Comparison of ENCODE assay signal across 21 cellular contexts in genomic region chr9:114549677-114550330, GRCh38. TPM values are rescaled to one million over a fixed set of nuclear protein-coding genes. Genes with fewer than 3 reads are reported as not detected.
DNase-seq lines count a peak whose midpoint lies in the region; ATAC-seq and TF ChIP-seq lines count a peak whose summit lies in the region.
"Had no signal": no experiment of that assay in that cellular context is flagged by ENCODE, and none has a peak within 500 bp of the region (broad histone marks: within the 10 kb centered on the region; RNA-seq: fewer than 3 reads in every experiment).

No MANE protein-coding gene starts in this region.

- DNase-seq in AG20443 (ENCODE audit: low spot score) (peak; percentile 59), M059J (ENCODE audit: low read depth) (peak; percentile 62), activated B cell treated with CpG ODN at 0.5 μM for 24 hours (no peak), BE2C (no peak), NCI-H510A (lab: John Stamatoyannopoulos, UW) (no peak)
- DNase-seq in naive thymus-derived CD4-positive, alpha-beta T cell = no peak
- DNase-seq in activated CD4-positive, alpha-beta T cell treated with anti-CD3 and anti-CD28 coated beads for 48 hours = no peak
- DNase-seq: activated CD4-positive, alpha-beta T cell treated with anti-CD3 and anti-CD28 coated beads, Interleukin-2, amount 50 U/mL, for 4 hours; activated effector memory CD4-positive, alpha-beta T cell treated with anti-CD3 and anti-CD28 coated beads, Interleukin-2, amount 50 U/mL, for 16 hours; CD4-positive, alpha-beta memory T cell; dermis blood vessel endothelial cell; DMS153; H9; Kasumi-1; lower lobe of right lung; NCI-H1105 treated with DMSO at 0.1 percent for 48 hours; NCI-H526 treated with DMSO at 0.1 percent for 48 hours; OCI-M1; SHP77; T-cell had no signal

- no peak overlapping the region for H3K27ac ChIP-seq in naive thymus-derived CD4-positive, alpha-beta T cell (ENCODE audit: low read depth, low read length)
- H3K27ac ChIP-seq: lower lobe of right lung had no signal

- H3K4me3 ChIP-seq in naive thymus-derived CD4-positive, alpha-beta T cell (ENCODE audit: low read length) = no peak overlapping the region
- H3K4me3 ChIP-seq in BE2C (ENCODE audit: low read depth, low read length) = no peak overlapping the region
- H3K4me3 ChIP-seq: lower lobe of right lung had no signal

- no peaks in the 10 kb centered on the region for H3K9me3 Mint-ChIP-seq in activated B cell treated with CpG ODN at 0.5 μM for 24 hours
- H3K9me3 Mint-ChIP-seq in naive thymus-derived CD4-positive, alpha-beta T cell = peaks cover 0 to 5% (median 0%) of the 10 kb centered on the region in 11 donors
- H3K9me3 Mint-ChIP-seq: H9, T-cell had no signal

- TF ChIP-seq CTCF in activated B cell treated with CpG ODN at 0.5 μM for 24 hours (IDR thresholded peaks at IDR 0.05) = no peak
- no peak for TF ChIP-seq CTCF in BE2C (IDR thresholded peaks at IDR 0.05; ENCODE audit: low read depth, low read length)

- ATAC-seq in activated B cell treated with CpG ODN at 0.5 μM for 24 hours (ENCODE audit: low read depth) (peak; percentile 28), GM18519 (IDR thresholded peaks at IDR 0.05; ENCODE audit: low FRiP score, unreplicated experiment) (no peak)
- peak; percentile 31 for ATAC-seq in naive thymus-derived CD4-positive, alpha-beta T cell
- ATAC-seq: lower lobe of right lung, T-cell had no signal

- peaks cover 0 to 5% of the 10 kb centered on the region in 2 donors for H3K27me3 ChIP-seq in naive thymus-derived CD4-positive, alpha-beta T cell (ENCODE audit: control insufficient read depth in 2 of 2, insufficient read depth in 2 of 2, low read length in 2 of 2)
- peaks cover 22% of the 10 kb centered on the region for H3K27me3 ChIP-seq in BE2C

- H3K36me3 Mint-ChIP-seq in activated B cell treated with CpG ODN at 0.5 μM for 24 hours (ENCODE audit: low read depth) = peaks cover 2% of the 10 kb centered on the region
- peaks cover 0 to 6% (median 0%) of the 10 kb centered on the region in 5 donors for H3K36me3 Mint-ChIP-seq in naive thymus-derived CD4-positive, alpha-beta T cell
- H3K36me3 Mint-ChIP-seq: CD4-positive, alpha-beta memory T cell; T-cell had no signal

- peak overlapping the region; percentile 71 for H3K27ac Mint-ChIP-seq in activated B cell treated with CpG ODN at 0.5 μM for 24 hours
- H3K27ac Mint-ChIP-seq in naive thymus-derived CD4-positive, alpha-beta T cell = no peak overlapping the region
- H3K27ac Mint-ChIP-seq: CD4-positive, alpha-beta memory T cell; T-cell had no signal

- H3K4me3 Mint-ChIP-seq in activated B cell treated with CpG ODN at 0.5 μM for 24 hours = no peak overlapping the region
- H3K4me3 Mint-ChIP-seq in naive thymus-derived CD4-positive, alpha-beta T cell = no peak overlapping the region
- H3K4me3 Mint-ChIP-seq: CD4-positive, alpha-beta memory T cell; H9; T-cell had no signal

- H3K4me1 Mint-ChIP-seq in activated B cell treated with CpG ODN at 0.5 μM for 24 hours = peaks cover 11% of the 10 kb centered on the region
- H3K4me1 Mint-ChIP-seq in naive thymus-derived CD4-positive, alpha-beta T cell = no peaks in the 10 kb centered on the region
- H3K4me1 Mint-ChIP-seq: CD4-positive, alpha-beta memory T cell; T-cell had no signal

- no peaks in the 10 kb centered on the region for H3K36me3 ChIP-seq in naive thymus-derived CD4-positive, alpha-beta T cell (ENCODE audit: control insufficient read depth in 2 of 3, insufficient read depth in 3 of 3, low read length in 3 of 3)
- H3K36me3 ChIP-seq in BE2C = no peaks in the 10 kb centered on the region
- H3K36me3 ChIP-seq: lower lobe of right lung had no signal

- no peaks in the 10 kb centered on the region for H3K9me3 ChIP-seq in naive thymus-derived CD4-positive, alpha-beta T cell (ENCODE audit: control insufficient read depth in 2 of 3, low read length in 3 of 3)
- H3K9me3 ChIP-seq in BE2C = no peaks in the 10 kb centered on the region
- H3K9me3 ChIP-seq: lower lobe of right lung had no signal

- no peaks in the 10 kb centered on the region for H3K27me3 Mint-ChIP-seq in activated B cell treated with CpG ODN at 0.5 μM for 24 hours
- H3K27me3 Mint-ChIP-seq in naive thymus-derived CD4-positive, alpha-beta T cell = peaks cover 0 to 48% (median 9%) of the 10 kb centered on the region in 5 donors

- intact Hi-C loops in activated B cell treated with CpG ODN at 0.5 μM for 24 hours (cut with micrococcal nuclease) = no loop called here
- intact Hi-C loops in naive thymus-derived CD4-positive, alpha-beta T cell (cut with micrococcal nuclease) = no loop called here

- H3K4me1 ChIP-seq in naive thymus-derived CD4-positive, alpha-beta T cell (ENCODE audit: control insufficient read depth in 2 of 2, insufficient read depth in 2 of 2, low read length in 2 of 2) = no peaks in the 10 kb centered on the region
- no peaks in the 10 kb centered on the region for H3K4me1 ChIP-seq in BE2C
- H3K4me1 ChIP-seq: lower lobe of right lung had no signal

- POLR2A ChIA-PET in activated B cell treated with CpG ODN at 0.5 μM for 24 hours (lab: Charles Lee) = interaction anchor here (1.1 kb wide), 2 partner anchors 14 to 38 kb away, joined by 3 to 4 read pairs; partner anchors contain the start of gene ATP6V1G1
- POLR2A ChIA-PET in naive thymus-derived CD4-positive, alpha-beta T cell (lab: Charles Lee) = interaction anchor here (0.7 kb wide), 1 partner anchor 19 kb away, joined by 3 read pairs; no protein-coding TSS in a partner anchor

- CTCF ChIA-PET in activated B cell treated with CpG ODN at 0.5 μM for 24 hours (lab: Charles Lee) = no interaction called here
- CTCF ChIA-PET in naive thymus-derived CD4-positive, alpha-beta T cell (lab: Charles Lee) = interaction anchor here (1.0 to 1.5 kb wide), 2 partner anchors 95 to 103 kb away, joined by 3 to 4 read pairs; no protein-coding TSS in a partner anchor

RNA-seq across cellular contexts. Expression of gene ATP6V1G1, which starts 37.8 kb away (rescaled TPM):
- 175 and 227 TPM in 2 replicates for total RNA-seq in M059J (2014; rRNA removed; shearing (Covaris generic))
- 68.4 and 70.2 TPM in 2 replicates for total RNA-seq in activated B cell treated with CpG ODN at 0.5 μM for 24 hours
- 100 to 1,000 TPM in 3 of 5 experiments, 10 to 100 TPM in 2; 86.2 to 136 (median 130) TPM for total RNA-seq in naive thymus-derived CD4-positive, alpha-beta T cell
- 100 to 1,000 TPM; 256 to 372 TPM for polyA plus RNA-seq in naive thymus-derived CD4-positive, alpha-beta T cell
- 326 TPM for polyA plus RNA-seq in BE2C (2012; ENCODE audit: insufficient read depth, insufficient read length, low read depth)

RNA-seq across cellular contexts. Expression of gene WHRN, which starts 44.5 kb away (rescaled TPM):
- total RNA-seq in M059J (2014; rRNA removed; shearing (Covaris generic)) = 1.8 and 3.5 TPM in 2 replicates
- 12.4 and 14.5 TPM in 2 replicates for total RNA-seq in activated B cell treated with CpG ODN at 0.5 μM for 24 hours
- total RNA-seq in naive thymus-derived CD4-positive, alpha-beta T cell = 10 to 100 TPM in 2 of 5 experiments, 1 to 10 TPM in 3; 1.1 to 24.0 (median 3.0) TPM
- under 1 TPM in 1 of 2 donors, not detected in 1; 0.12 TPM for polyA plus RNA-seq in naive thymus-derived CD4-positive, alpha-beta T cell
- polyA plus RNA-seq in BE2C (2012; ENCODE audit: insufficient read depth, insufficient read length, low read depth) = 0.20 TPM

Comparison
In these comparisons a context has a peak if more than half of its experiments do, and no peak if none do; other contexts are left out.
1. DNase-seq: peak in AG20443 (single experiment) and M059J (single experiment); none in activated B cell treated with CpG ODN at 0.5 μM for 24 hours (single experiment), naive thymus-derived CD4-positive, alpha-beta T cell (0 of 9), BE2C (single experiment), NCI-H510A (single experiment) and activated CD4-positive, alpha-beta T cell treated with anti-CD3 and anti-CD28 coated beads for 48 hours (single experiment).